In the genomic region with DNA sequence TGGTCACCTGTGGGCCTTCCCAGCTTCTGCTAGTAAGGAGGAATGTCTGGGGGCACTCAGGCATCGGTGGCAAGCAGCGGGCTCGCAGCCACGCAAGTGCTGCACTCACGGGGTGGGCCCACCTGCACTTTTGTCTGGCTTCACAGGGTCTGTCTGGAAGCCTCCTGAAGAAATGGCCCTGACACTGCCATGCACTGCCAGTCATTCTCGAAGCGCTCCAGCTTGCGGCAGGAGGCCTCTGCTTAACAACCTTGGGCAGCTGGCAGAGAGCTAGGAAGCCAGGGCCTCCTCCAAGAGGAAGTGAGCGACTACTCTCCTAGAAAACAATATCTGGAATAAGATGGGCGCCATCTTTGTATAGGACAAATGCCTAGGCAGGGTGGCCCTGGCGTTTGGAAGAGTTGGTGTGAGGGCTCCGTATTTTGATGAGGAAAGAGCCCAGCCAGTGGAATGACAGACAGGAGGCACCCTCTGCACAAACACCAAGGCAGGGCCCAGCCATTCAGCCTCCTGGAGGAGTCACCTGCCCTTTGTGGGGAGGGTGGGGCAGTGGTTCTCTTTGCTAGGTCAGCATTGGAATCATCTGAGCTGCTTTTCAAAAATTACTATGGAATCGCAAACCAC, we compare ENCODE assay signal across 1 cellular context.
TF ChIP-seq lines count a peak whose summit lies in the region.

No MANE protein-coding gene starts in this region.

TF ChIP-seq in HCT116, 20 proteins besides CTCF, POLR2A, EP300 and RAD21 (continued from another document):
- TF ChIP-seq, protein P1, sequence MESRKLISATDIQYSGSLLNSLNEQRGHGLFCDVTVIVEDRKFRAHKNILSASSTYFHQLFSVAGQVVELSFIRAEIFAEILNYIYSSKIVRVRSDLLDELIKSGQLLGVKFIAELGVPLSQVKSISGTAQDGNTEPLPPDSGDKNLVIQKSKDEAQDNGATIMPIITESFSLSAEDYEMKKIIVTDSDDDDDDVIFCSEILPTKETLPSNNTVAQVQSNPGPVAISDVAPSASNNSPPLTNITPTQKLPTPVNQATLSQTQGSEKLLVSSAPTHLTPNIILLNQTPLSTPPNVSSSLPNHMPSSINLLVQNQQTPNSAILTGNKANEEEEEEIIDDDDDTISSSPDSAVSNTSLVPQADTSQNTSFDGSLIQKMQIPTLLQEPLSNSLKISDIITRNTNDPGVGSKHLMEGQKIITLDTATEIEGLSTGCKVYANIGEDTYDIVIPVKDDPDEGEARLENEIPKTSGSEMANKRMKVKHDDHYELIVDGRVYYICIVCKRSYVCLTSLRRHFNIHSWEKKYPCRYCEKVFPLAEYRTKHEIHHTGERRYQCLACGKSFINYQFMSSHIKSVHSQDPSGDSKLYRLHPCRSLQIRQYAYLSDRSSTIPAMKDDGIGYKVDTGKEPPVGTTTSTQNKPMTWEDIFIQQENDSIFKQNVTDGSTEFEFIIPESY (IDR thresholded peaks at IDR 0.05; ENCODE audit: extremely low read depth, insufficient replicate concordance, low read length): no peak
- no peak for TF ChIP-seq TCF7L2 (IDR thresholded peaks at IDR 0.05; ENCODE audit: borderline replicate concordance, extremely low read depth, insufficient read depth, insufficient read length)
- TF ChIP-seq, protein P2, sequence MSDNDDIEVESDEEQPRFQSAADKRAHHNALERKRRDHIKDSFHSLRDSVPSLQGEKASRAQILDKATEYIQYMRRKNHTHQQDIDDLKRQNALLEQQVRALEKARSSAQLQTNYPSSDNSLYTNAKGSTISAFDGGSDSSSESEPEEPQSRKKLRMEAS (IDR thresholded peaks at IDR 0.05): no peak
- TF ChIP-seq POLR2AphosphoS5 (IDR thresholded peaks at IDR 0.05; ENCODE audit: low read depth, low read length): no peak
- TF ChIP-seq EZH2 (IDR thresholded peaks at IDR 0.05): no peak
- TF ChIP-seq EZH2phosphoT487 (IDR thresholded peaks at IDR 0.05; ENCODE audit: borderline replicate concordance): no peak
- no peak for TF ChIP-seq ZNF274 (IDR thresholded peaks at IDR 0.05; ENCODE audit: low read depth, low read length)
- TF ChIP-seq ELF1 (IDR thresholded peaks at IDR 0.05; ENCODE audit: borderline replicate concordance, low read depth): no peak
- TF ChIP-seq FOSL1 (IDR thresholded peaks at IDR 0.05; ENCODE audit: low read depth): no peak
